2 cellular contexts compared by ENCODE assay signal in genomic region chr1:65429078-65429477, GRCh38.
TF ChIP-seq lines count a peak whose summit lies in the region.

No MANE protein-coding gene starts in this region.

TF ChIP-seq in HCT116, 20 proteins besides CTCF, POLR2A, EP300 and RAD21 (continued from another document):
- no peak for TF ChIP-seq REST (IDR thresholded peaks at IDR 0.05; ENCODE audit: low read depth)
- no peak for TF ChIP-seq CEBPB (IDR thresholded peaks at IDR 0.05; ENCODE audit: low read depth)
- no peak for TF ChIP-seq SRF (IDR thresholded peaks at IDR 0.05; ENCODE audit: low read depth)
- no peak for TF ChIP-seq ATF3 (IDR thresholded peaks at IDR 0.05)
- no peak for TF ChIP-seq YY1 (IDR thresholded peaks at IDR 0.05; ENCODE audit: extremely low read depth, insufficient replicate concordance, low read depth, low read length)
- no peak for TF ChIP-seq SP1 (IDR thresholded peaks at IDR 0.05; ENCODE audit: low read depth)
- TF ChIP-seq ELF1 (IDR thresholded peaks at IDR 0.05; ENCODE audit: borderline replicate concordance, low read depth): no peak
- TF ChIP-seq EGR1 (IDR thresholded peaks at IDR 0.05; ENCODE audit: low read depth): no peak
- TF ChIP-seq CBX3 (IDR thresholded peaks at IDR 0.05; ENCODE audit: low read depth): no peak
- no peak for TF ChIP-seq JUND (IDR thresholded peaks at IDR 0.05)
- TF ChIP-seq ZNF274 (IDR thresholded peaks at IDR 0.05; ENCODE audit: low read depth, low read length): no peak

TF ChIP-seq in SK-N-SH treated with all-trans-retinoic acid at 6 μM for 48 hours, 23 proteins besides CTCF, POLR2A, EP300 and RAD21 (continued from another document):
- no peak for TF ChIP-seq POU6F1 (CRISPR knock-in tag; IDR thresholded peaks at IDR 0.05; ENCODE audit: borderline replicate concordance, low read depth)
- TF ChIP-seq ZFP30 (CRISPR knock-in tag; IDR thresholded peaks at IDR 0.05): no peak
- no peak for TF ChIP-seq TCF4 (CRISPR knock-in tag; IDR thresholded peaks at IDR 0.05; ENCODE audit: borderline replicate concordance)
- TF ChIP-seq ZC3H10 (CRISPR knock-in tag; IDR thresholded peaks at IDR 0.05): no peak
- no peak for TF ChIP-seq TOX (CRISPR knock-in tag; IDR thresholded peaks at IDR 0.05; ENCODE audit: borderline replicate concordance)
- no peak for TF ChIP-seq BACH2 (CRISPR knock-in tag; IDR thresholded peaks at IDR 0.05; ENCODE audit: borderline replicate concordance)
- no peak for TF ChIP-seq ISL1 (CRISPR knock-in tag; IDR thresholded peaks at IDR 0.05)
- no peak for TF ChIP-seq OSR1 (CRISPR knock-in tag; IDR thresholded peaks at IDR 0.05)
- TF ChIP-seq ARNTL (CRISPR knock-in tag; IDR thresholded peaks at IDR 0.05; ENCODE audit: borderline replicate concordance, low read depth): no peak
- TF ChIP-seq RARB (CRISPR knock-in tag; IDR thresholded peaks at IDR 0.05): no peak
- no peak for TF ChIP-seq TSHZ2 (CRISPR knock-in tag; IDR thresholded peaks at IDR 0.05)
- TF ChIP-seq ESRRG (CRISPR knock-in tag; IDR thresholded peaks at IDR 0.05): no peak
- no peak for TF ChIP-seq ZNF8 (CRISPR knock-in tag; IDR thresholded peaks at IDR 0.05)
- no peak for TF ChIP-seq PPARA (CRISPR knock-in tag; IDR thresholded peaks at IDR 0.05; ENCODE audit: borderline replicate concordance)
- TF ChIP-seq PATZ1 (CRISPR knock-in tag; IDR thresholded peaks at IDR 0.05; ENCODE audit: borderline replicate concordance): no peak
